Comparison of ENCODE assay signal across 10 cellular contexts in the genomic region with DNA sequence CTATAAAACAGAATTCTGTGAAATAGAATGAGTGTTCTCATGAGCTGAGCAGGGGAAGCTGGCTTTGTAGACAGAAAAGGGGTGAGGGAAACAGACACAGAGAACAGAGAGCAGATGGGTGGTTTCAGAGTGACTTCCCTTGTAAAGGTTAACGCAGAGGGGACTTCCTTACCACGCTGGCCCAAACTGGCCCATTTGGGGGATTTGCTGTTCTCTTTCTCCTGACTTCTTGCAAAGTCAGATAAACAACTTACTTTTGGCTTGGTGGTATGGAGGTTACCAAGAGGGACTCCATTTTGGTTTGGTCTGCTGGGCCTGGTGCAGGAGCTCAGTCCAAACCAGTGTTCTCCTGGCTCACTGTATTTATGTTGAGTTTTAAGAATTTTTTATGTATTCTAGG. TPM values are rescaled to one million over a fixed set of nuclear protein-coding genes. Genes with fewer than 3 reads are reported as not detected.
DNase-seq lines count a peak whose midpoint lies in the region; ATAC-seq lines count a peak whose summit lies in the region.
"Had no signal": no experiment of that assay in that cellular context is flagged by ENCODE, and none has a peak within 500 bp of the region (broad histone marks: within the 10 kb centered on the region; RNA-seq: fewer than 3 reads in every experiment).

No MANE protein-coding gene starts in this region.

- H3K36me3 ChIP-seq in MG63 = peaks cover 35% of the 10 kb centered on the region

- no peaks in the 10 kb centered on the region for H3K9me3 Mint-ChIP-seq in activated CD4-positive, alpha-beta T cell treated with anti-CD3 and anti-CD28 coated beads, Interleukin-2, amount 10 ng/mL, durations not matched to agents 24 days and 14 days
- no peaks in the 10 kb centered on the region for H3K9me3 Mint-ChIP-seq in activated CD4-positive, alpha-beta memory T cell treated with anti-CD3 and anti-CD28 coated beads, Interleukin-2, amount 10 ng/mL, durations not matched to agents 7 days and 5 days

- peak; percentile 72 for ATAC-seq in HG02938 (IDR thresholded peaks at IDR 0.05; ENCODE audit: unreplicated experiment)
- ATAC-seq in esophagus mucosa = no peak

- H3K4me1 Mint-ChIP-seq in activated CD4-positive, alpha-beta T cell treated with anti-CD3 and anti-CD28 coated beads, Interleukin-2, amount 10 ng/mL, durations not matched to agents 24 days and 14 days = peaks cover 30% of the 10 kb centered on the region
- peaks cover 24% of the 10 kb centered on the region for H3K4me1 Mint-ChIP-seq in activated CD4-positive, alpha-beta memory T cell treated with anti-CD3 and anti-CD28 coated beads, Interleukin-2, amount 10 ng/mL, durations not matched to agents 7 days and 5 days

- H3K27ac Mint-ChIP-seq in activated CD4-positive, alpha-beta T cell treated with anti-CD3 and anti-CD28 coated beads, Interleukin-2, amount 10 ng/mL, durations not matched to agents 24 days and 14 days = peak overlapping the region; percentile 91
- peak overlapping the region; percentile 62 for H3K27ac Mint-ChIP-seq in activated CD4-positive, alpha-beta memory T cell treated with anti-CD3 and anti-CD28 coated beads, Interleukin-2, amount 10 ng/mL, durations not matched to agents 7 days and 5 days

- H3K9me3 ChIP-seq in MG63 = no peaks in the 10 kb centered on the region

- peaks cover 32% of the 10 kb centered on the region for H3K36me3 Mint-ChIP-seq in activated CD4-positive, alpha-beta T cell treated with anti-CD3 and anti-CD28 coated beads, Interleukin-2, amount 10 ng/mL, durations not matched to agents 24 days and 14 days (ENCODE audit: low read depth)
- H3K36me3 Mint-ChIP-seq in activated CD4-positive, alpha-beta memory T cell treated with anti-CD3 and anti-CD28 coated beads, Interleukin-2, amount 10 ng/mL, durations not matched to agents 7 days and 5 days (ENCODE audit: low read depth) = peaks cover 35% of the 10 kb centered on the region

- CTCF ChIA-PET in activated CD4-positive, alpha-beta memory T cell treated with anti-CD3 and anti-CD28 coated beads, Interleukin-2, amount 10 ng/mL, durations not matched to agents 7 days and 5 days (lab: Charles Lee) = interaction anchor here (0.7 kb wide), 1 partner anchor 98 kb away, joined by 4 read pairs; no protein-coding TSS in a partner anchor

- H3K4me3 ChIP-seq in MG63 = no peak overlapping the region

- intact Hi-C loops in activated CD4-positive, alpha-beta T cell treated with anti-CD3 and anti-CD28 coated beads, Interleukin-2, amount 10 ng/mL, durations not matched to agents 24 days and 14 days (cut with micrococcal nuclease) = loop anchor here (2.0 to 5.0 kb wide), 3 partner anchors 48 to 100 kb away; a partner anchor contains a TSS

- peak; percentile 78 for DNase-seq in activated CD4-positive, alpha-beta T cell treated with anti-CD3 and anti-CD28 coated beads, Interleukin-2, amount 10 ng/mL, durations not matched to agents 24 days and 14 days
- no peak for DNase-seq in activated CD4-positive, alpha-beta T cell treated with anti-CD3 and anti-CD28 coated beads for 4 hours
- DNase-seq in activated CD4-positive, alpha-beta memory T cell treated with anti-CD3 and anti-CD28 coated beads, Interleukin-2, amount 10 ng/mL, durations not matched to agents 7 days and 5 days = no peak
- peak; percentile 13 to 26 for DNase-seq in stimulated activated CD8-positive, alpha-beta memory T cell treated with anti-CD3 and anti-CD28 coated beads, Interleukin-15, amount 100 ng/mL, for 48 hours (ENCODE audit: low read depth in 2 of 2)
- DNase-seq in effector CD4-positive, alpha-beta T cell = no peak
- no peak for DNase-seq in MG63
- DNase-seq: hypothalamus, occipital lobe had no signal

- no peaks in the 10 kb centered on the region for H3K27me3 ChIP-seq in MG63

- POLR2A ChIA-PET in activated CD4-positive, alpha-beta memory T cell treated with anti-CD3 and anti-CD28 coated beads, Interleukin-2, amount 10 ng/mL, durations not matched to agents 7 days and 5 days (lab: Charles Lee) = interaction anchor here (1.1 kb wide), 1 partner anchor 48 kb away, joined by 3 read pairs; a partner anchor contains a TSS

- H3K4me3 Mint-ChIP-seq in activated CD4-positive, alpha-beta T cell treated with anti-CD3 and anti-CD28 coated beads, Interleukin-2, amount 10 ng/mL, durations not matched to agents 24 days and 14 days = peak overlapping the region; percentile 67
- no peak overlapping the region for H3K4me3 Mint-ChIP-seq in activated CD4-positive, alpha-beta memory T cell treated with anti-CD3 and anti-CD28 coated beads, Interleukin-2, amount 10 ng/mL, durations not matched to agents 7 days and 5 days

- no peaks in the 10 kb centered on the region for H3K27me3 Mint-ChIP-seq in activated CD4-positive, alpha-beta T cell treated with anti-CD3 and anti-CD28 coated beads, Interleukin-2, amount 10 ng/mL, durations not matched to agents 24 days and 14 days
- no peaks in the 10 kb centered on the region for H3K27me3 Mint-ChIP-seq in activated CD4-positive, alpha-beta memory T cell treated with anti-CD3 and anti-CD28 coated beads, Interleukin-2, amount 10 ng/mL, durations not matched to agents 7 days and 5 days

RNA-seq across cellular contexts. Expression of a gene that starts 48.4 kb away (rescaled TPM):
- total RNA-seq in activated CD4-positive, alpha-beta T cell treated with anti-CD3 and anti-CD28 coated beads, Interleukin-2, amount 10 ng/mL, durations not matched to agents 24 days and 14 days = 71.4 and 73.1 TPM in 2 replicates
- total RNA-seq in activated CD4-positive, alpha-beta memory T cell treated with anti-CD3 and anti-CD28 coated beads, Interleukin-2, amount 10 ng/mL, durations not matched to agents 7 days and 5 days = 10 to 100 TPM; 77.2 to 82.2 TPM
- 25.9 TPM for total RNA-seq in esophagus mucosa
- total RNA-seq in MG63 (2014; rRNA removed; shearing (Covaris generic); ENCODE audit: low replicate concordance) = 16.2 and 41.7 TPM in 2 replicates

Comparison
In these comparisons a context has a peak if more than half of its experiments do, and no peak if none do; other contexts are left out.
1. DNase-seq: peak in activated CD4-positive, alpha-beta T cell treated with anti-CD3 and anti-CD28 coated beads, Interleukin-2, amount 10 ng/mL, durations not matched to agents 24 days and 14 days (single experiment) and stimulated activated CD8-positive, alpha-beta memory T cell treated with anti-CD3 and anti-CD28 coated beads, Interleukin-15, amount 100 ng/mL, for 48 hours (2 of 2); none in activated CD4-positive, alpha-beta T cell treated with anti-CD3 and anti-CD28 coated beads for 4 hours (0 of 2), activated CD4-positive, alpha-beta memory T cell treated with anti-CD3 and anti-CD28 coated beads, Interleukin-2, amount 10 ng/mL, durations not matched to agents 7 days and 5 days (single experiment), effector CD4-positive, alpha-beta T cell (single experiment) and MG63 (single experiment).